ENCODE assay signal across 9 cellular contexts in the genomic region with DNA sequence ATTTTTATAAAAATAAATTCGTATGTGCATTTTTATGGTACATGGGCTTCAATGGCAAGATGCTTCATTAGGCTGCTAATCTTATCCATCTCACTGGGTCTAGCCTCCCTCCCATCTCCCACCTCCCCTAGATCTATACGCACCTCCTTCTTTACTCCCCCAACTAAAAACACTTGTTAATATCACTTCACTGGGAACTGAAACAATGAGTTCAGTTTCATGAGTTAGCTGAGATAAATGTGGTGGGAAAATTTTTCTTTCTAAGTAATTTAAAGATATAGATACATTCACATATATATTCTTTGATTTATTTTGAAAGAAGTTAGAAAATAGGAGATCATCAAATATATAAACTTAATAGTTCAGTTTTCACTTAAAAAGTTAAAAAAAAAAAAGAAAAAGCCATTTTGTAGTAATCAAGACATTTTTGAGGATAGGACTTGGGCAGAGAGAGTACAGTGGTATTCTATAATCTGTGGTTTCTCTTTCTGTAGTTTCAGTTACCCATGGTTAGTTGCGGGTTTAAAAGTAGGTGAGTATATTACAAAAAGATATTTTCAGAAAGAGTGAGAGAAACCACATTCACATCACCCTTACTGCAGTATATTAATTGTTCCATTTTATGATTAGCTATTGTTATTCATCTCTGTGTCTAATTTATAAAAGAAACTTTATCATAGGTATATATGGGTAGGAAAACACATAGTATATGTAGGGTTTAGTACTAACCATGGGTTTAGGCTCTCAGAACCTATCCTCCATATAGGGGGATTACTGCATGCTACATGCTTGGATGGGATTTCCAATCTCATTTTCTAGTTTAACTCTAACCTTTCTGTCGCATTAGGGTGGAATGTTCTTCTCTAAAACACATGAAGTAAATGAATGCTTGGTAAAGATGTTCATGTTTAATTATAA.
DNase-seq lines count a peak whose midpoint lies in the region; ATAC-seq and TF ChIP-seq lines count a peak whose summit lies in the region.
"Had no signal": no experiment of that assay in that cellular context is flagged by ENCODE, and none has a peak within 500 bp of the region (broad histone marks: within the 10 kb centered on the region; RNA-seq: fewer than 3 reads in every experiment).

No MANE protein-coding gene starts in this region.

- H3K4me1 ChIP-seq in Caco-2 = no peaks in the 10 kb centered on the region
- H3K4me1 ChIP-seq: colonic mucosa had no signal

- peaks cover 19% of the 10 kb centered on the region for H3K9me3 Mint-ChIP-seq in activated CD4-positive, alpha-beta memory T cell treated with anti-CD3 and anti-CD28 coated beads, Interleukin-2, amount 10 ng/mL, durations not matched to agents 7 days and 5 days
- H3K9me3 Mint-ChIP-seq in Caco-2 (ENCODE audit: unreplicated experiment) = no peaks in the 10 kb centered on the region

- CTCF ChIA-PET in activated CD4-positive, alpha-beta memory T cell treated with anti-CD3 and anti-CD28 coated beads, Interleukin-2, amount 10 ng/mL, durations not matched to agents 7 days and 5 days (lab: Charles Lee) = interaction anchor here (0.6 to 1.0 kb wide), 4 partner anchors 8 to 22 kb away, joined by 3 to 4 read pairs (median 3); no protein-coding TSS in a partner anchor
- CTCF ChIA-PET in Caco-2 (lab: Charles Lee) = no interaction called here

- TF ChIP-seq CTCF in GM12864 (IDR thresholded peaks at IDR 0.05; ENCODE audit: low read depth, low read length, missing control alignments) (no peak), Caco-2 (IDR thresholded peaks at IDR 0.05; ENCODE audit: insufficient read depth in 1 of 2, low read depth in 1 of 2, low read length in 1 of 2, severe bottlenecking in 1 of 2, unreplicated experiment in 1 of 2) (no peak)

- H3K27ac Mint-ChIP-seq in activated CD4-positive, alpha-beta memory T cell treated with anti-CD3 and anti-CD28 coated beads, Interleukin-2, amount 10 ng/mL, durations not matched to agents 7 days and 5 days = peak overlapping the region; percentile 69
- H3K27ac Mint-ChIP-seq in Caco-2 (ENCODE audit: unreplicated experiment) = no peak overlapping the region

- H3K4me3 ChIP-seq in GM12864 (ENCODE audit: low read depth, low read length) (no peak overlapping the region), Caco-2 (ENCODE audit: low read depth, low read length) (no peak overlapping the region)
- H3K4me3 ChIP-seq: colonic mucosa had no signal

- no peaks in the 10 kb centered on the region for H3K27me3 ChIP-seq in Caco-2 (replicated peaks; ENCODE audit: control insufficient read depth, insufficient read depth, low read length)
- H3K27me3 ChIP-seq: colonic mucosa had no signal

- peaks cover 53% of the 10 kb centered on the region for H3K36me3 Mint-ChIP-seq in activated CD4-positive, alpha-beta memory T cell treated with anti-CD3 and anti-CD28 coated beads, Interleukin-2, amount 10 ng/mL, durations not matched to agents 7 days and 5 days (ENCODE audit: low read depth)
- H3K36me3 Mint-ChIP-seq in Caco-2 (ENCODE audit: insufficient read depth, unreplicated experiment) = no peaks in the 10 kb centered on the region

- intact Hi-C loops in Right ventricle myocardium inferior (cut with DNase I) (no loop called here), Caco-2 (cut with micrococcal nuclease; ENCODE audit: unreplicated experiment) (no loop called here)

- H3K9me3 ChIP-seq in Caco-2 = no peaks in the 10 kb centered on the region
- H3K9me3 ChIP-seq: colonic mucosa had no signal

- ATAC-seq in GM19452 (IDR thresholded peaks at IDR 0.05; ENCODE audit: unreplicated experiment) (peak; percentile 95), HG03039 (IDR thresholded peaks at IDR 0.05; ENCODE audit: unreplicated experiment) (peak; percentile 94), Right ventricle myocardium inferior (no peak)

- peak overlapping the region; percentile 2 for H3K4me3 Mint-ChIP-seq in activated CD4-positive, alpha-beta memory T cell treated with anti-CD3 and anti-CD28 coated beads, Interleukin-2, amount 10 ng/mL, durations not matched to agents 7 days and 5 days
- H3K4me3 Mint-ChIP-seq in Caco-2 (ENCODE audit: unreplicated experiment) = no peak overlapping the region

- H3K4me1 Mint-ChIP-seq in activated CD4-positive, alpha-beta memory T cell treated with anti-CD3 and anti-CD28 coated beads, Interleukin-2, amount 10 ng/mL, durations not matched to agents 7 days and 5 days = peaks cover 40% of the 10 kb centered on the region
- H3K4me1 Mint-ChIP-seq in Caco-2 (ENCODE audit: low read depth, unreplicated experiment) = no peaks in the 10 kb centered on the region

- peak; percentile 76 for DNase-seq in GM12864 (ENCODE audit: low read depth)
- DNase-seq in activated CD4-positive, alpha-beta memory T cell treated with anti-CD3 and anti-CD28 coated beads, Interleukin-2, amount 10 ng/mL, durations not matched to agents 7 days and 5 days = no peak
- DNase-seq in SW 1271 (lab: John Stamatoyannopoulos, UW) = no peak
- DNase-seq in hypothalamus (lab: John Stamatoyannopoulos, UW) = no peak
- no peak for DNase-seq in Right ventricle myocardium inferior (ENCODE audit: missing footprints)
- DNase-seq in Caco-2 = no peak
- DNase-seq: colonic mucosa had no signal

- POLR2A ChIA-PET in activated CD4-positive, alpha-beta memory T cell treated with anti-CD3 and anti-CD28 coated beads, Interleukin-2, amount 10 ng/mL, durations not matched to agents 7 days and 5 days (lab: Charles Lee) = interaction anchor here (1.2 to 2.3 kb wide), 7 partner anchors 8 to 27 kb away, joined by 3 to 9 read pairs (median 4); no protein-coding TSS in a partner anchor
- POLR2A ChIA-PET in Caco-2 (lab: Charles Lee) = no interaction called here

- BruUV-seq in Caco-2 (replicated peaks; lab: Mats Ljungman, UMichigan) = no TSS peak

- H3K36me3 ChIP-seq in Caco-2 (ENCODE audit: control insufficient read depth, insufficient read depth, low read length) = no peaks in the 10 kb centered on the region
- H3K36me3 ChIP-seq: colonic mucosa had no signal

- no peaks in the 10 kb centered on the region for H3K27me3 Mint-ChIP-seq in activated CD4-positive, alpha-beta memory T cell treated with anti-CD3 and anti-CD28 coated beads, Interleukin-2, amount 10 ng/mL, durations not matched to agents 7 days and 5 days
- peaks cover 2% of the 10 kb centered on the region for H3K27me3 Mint-ChIP-seq in Caco-2 (ENCODE audit: insufficient read depth, unreplicated experiment)
